28 cellular contexts compared by ENCODE assay signal in genomic region chrX:26295425-26295824, GRCh38.
"Had no signal": no experiment of that assay in that cellular context is flagged by ENCODE, and none has a peak within 500 bp of the region (broad histone marks: within the 10 kb centered on the region; RNA-seq: fewer than 3 reads in every experiment).

No MANE protein-coding gene starts in this region.

- H3K4me3 ChIP-seq: ascending aorta, cardiac muscle cell, SJSA1 had no signal

- H3K36me3 Mint-ChIP-seq: activated naive CD4-positive, alpha-beta T cell treated with anti-CD3 and anti-CD28 coated beads, Interleukin-2, amount 50 U/mL, for 24 hours; brain; IgD-negative memory B cell had no signal

- H3K27me3 ChIP-seq: ascending aorta, cardiac muscle cell, SJSA1 had no signal

- H3K36me3 ChIP-seq: ascending aorta, cardiac muscle cell, SJSA1 had no signal

- H3K9me3 ChIP-seq: ascending aorta, SJSA1 had no signal

- DNase-seq: activated CD4-positive, alpha-beta T cell treated with anti-CD3 and anti-CD28 coated beads for 48 hours; activated CD4-positive, alpha-beta T cell treated with anti-CD3 and anti-CD28 coated beads, Interleukin-2, amount 50 U/mL, for 4 hours; activated CD4-positive, CD25-positive, alpha-beta regulatory T cell treated with anti-CD3 and anti-CD28 coated beads, Interleukin-2, amount 50 U/mL, for 72 hours; activated CD8-positive, alpha-beta memory T cell treated with anti-CD3 and anti-CD28 coated beads, Interleukin-2, amount 50 U/mL, for 48 hours; activated CD8-positive, alpha-beta T cell treated with anti-CD3 and anti-CD28 coated beads, Interleukin-2, amount 10 ng/mL, durations not matched to agents 7 days and 5 days; activated effector memory CD4-positive, alpha-beta T cell treated with Interleukin-2 at 50 U/mL for 16 hours; activated naive CD4-positive, alpha-beta T cell; activated T-cell treated with anti-CD3 and anti-CD28 coated beads, Interleukin-2, amount 50 U/mL, for 24 hours; amniotic stem cell; MM.1S; NCI-H1105; NCI-H1436; NCI-H1694 treated with DMSO at 0.1 percent for 48 hours; NCI-H2029 treated with DMSO at 0.1 percent for 48 hours; NCI-H446; NCI-H524; Right ventricle myocardium superior had no signal

- H3K27me3 Mint-ChIP-seq: activated naive CD4-positive, alpha-beta T cell treated with anti-CD3 and anti-CD28 coated beads, Interleukin-2, amount 50 U/mL, for 24 hours; brain; IgD-negative memory B cell had no signal

- H3K27ac ChIP-seq: ascending aorta, cardiac muscle cell, RWPE1, SJSA1 had no signal

- H3K9me3 Mint-ChIP-seq: activated naive CD4-positive, alpha-beta T cell treated with anti-CD3 and anti-CD28 coated beads, Interleukin-2, amount 50 U/mL, for 24 hours; activated T-cell treated with anti-CD3 and anti-CD28 coated beads, Interleukin-2, amount 50 U/mL, for 24 hours; activated T-helper 1 cell treated with anti-CD3 and anti-CD28 coated beads, Interleukin-12 subunit alpha, Interleukin-12 subunit beta, Interleukin-2, Interleukin-4 antibody, amounts not matched to agents 30 ng/mL and 10 ng/mL and 1 ng/mL, durations not matched to agents 14 hours and 24 hours and 36 hours had no signal

- H3K4me1 ChIP-seq: ascending aorta, SJSA1 had no signal

- H3K4me3 Mint-ChIP-seq: activated CD8-positive, alpha-beta T cell treated with anti-CD3 and anti-CD28 coated beads, Interleukin-2, amount 10 ng/mL, durations not matched to agents 7 days and 5 days; activated naive CD4-positive, alpha-beta T cell treated with anti-CD3 and anti-CD28 coated beads, Interleukin-2, amount 50 U/mL, for 24 hours; activated T-cell treated with anti-CD3 and anti-CD28 coated beads, Interleukin-2, amount 50 U/mL, for 24 hours; activated T-helper 1 cell treated with anti-CD3 and anti-CD28 coated beads, Interleukin-12 subunit alpha, Interleukin-12 subunit beta, Interleukin-2, Interleukin-4 antibody, amounts not matched to agents 30 ng/mL and 10 ng/mL and 1 ng/mL, durations not matched to agents 14 hours and 24 hours and 36 hours; brain; IgD-negative memory B cell; T-helper 1 cell treated with Interleukin-12 subunit alpha and Interleukin-12 subunit beta and Interleukin-4 antibody, amounts not matched to agents 30 μg/mL and 1 μg/mL, for 36 hours had no signal

- H3K4me1 Mint-ChIP-seq: activated naive CD4-positive, alpha-beta T cell treated with anti-CD3 and anti-CD28 coated beads, Interleukin-2, amount 50 U/mL, for 24 hours; brain; IgD-negative memory B cell had no signal

- H3K27ac Mint-ChIP-seq: activated CD8-positive, alpha-beta T cell treated with anti-CD3 and anti-CD28 coated beads, Interleukin-2, amount 10 ng/mL, durations not matched to agents 7 days and 5 days; activated naive CD4-positive, alpha-beta T cell treated with anti-CD3 and anti-CD28 coated beads, Interleukin-2, amount 50 U/mL, for 24 hours; activated T-cell treated with anti-CD3 and anti-CD28 coated beads, Interleukin-2, amount 50 U/mL, for 24 hours; activated T-helper 1 cell treated with anti-CD3 and anti-CD28 coated beads, Interleukin-12 subunit alpha, Interleukin-12 subunit beta, Interleukin-2, Interleukin-4 antibody, amounts not matched to agents 30 ng/mL and 10 ng/mL and 1 ng/mL, durations not matched to agents 14 hours and 24 hours and 36 hours; brain; IgD-negative memory B cell; T-helper 1 cell treated with Interleukin-12 subunit alpha and Interleukin-12 subunit beta and Interleukin-4 antibody, amounts not matched to agents 30 μg/mL and 1 μg/mL, for 36 hours had no signal

- ATAC-seq: activated CD8-positive, alpha-beta T cell treated with anti-CD3 and anti-CD28 coated beads, Interleukin-2, amount 10 ng/mL, durations not matched to agents 7 days and 5 days; Panc1; SK-N-SH treated with all-trans-retinoic acid at 6 μM for 48 hours had no signal
